Comparison of ENCODE assay signal across 21 cellular contexts in genomic region chr2:188474316-188474715, GRCh38.
DNase-seq lines count a peak whose midpoint lies in the region; ATAC-seq and TF ChIP-seq lines count a peak whose summit lies in the region.
"Had no signal": no experiment of that assay in that cellular context is flagged by ENCODE, and none has a peak within 500 bp of the region (broad histone marks: within the 10 kb centered on the region; RNA-seq: fewer than 3 reads in every experiment).

No MANE protein-coding gene starts in this region.

- H3K4me3 ChIP-seq in GM23338 (no peak overlapping the region), mesenchymal stem cell (ENCODE audit: insufficient read depth in 1 of 2, low read depth in 1 of 2, low read length in 2 of 2) (no peak overlapping the region), vagina (no peak overlapping the region)
- H3K4me3 ChIP-seq: BLaER1, HAP-1, MG63 had no signal

- peaks cover 15% of the 10 kb centered on the region; the same call in 1 of the 2 replicates for H4K20me1 ChIP-seq in GM23338 (replicated peaks; ENCODE audit: insufficient read depth)
- H4K20me1 ChIP-seq: BLaER1 had no signal

- H3K36me3 ChIP-seq in GM23338 (ENCODE audit: insufficient read depth) (no peaks in the 10 kb centered on the region), mesenchymal stem cell (ENCODE audit: control insufficient read depth in 1 of 2, insufficient read depth in 2 of 2, low read depth in 1 of 2, low read length in 2 of 2) (peaks cover 0 to 4% of the 10 kb centered on the region in 2 experiments), vagina (no peaks in the 10 kb centered on the region)
- H3K36me3 ChIP-seq: BLaER1, HAP-1, MG63 had no signal

- H3K4ac ChIP-seq in mesenchymal stem cell (ENCODE audit: low read depth in 1 of 2, low read length in 2 of 2): no peak overlapping the region

- no peak overlapping the region for H3K14ac ChIP-seq in mesenchymal stem cell (ENCODE audit: low read length in 2 of 2)

- H3K79me1 ChIP-seq in mesenchymal stem cell (replicated peaks; ENCODE audit: low read length, poor library complexity, severe bottlenecking): peaks cover 15% of the 10 kb centered on the region

- H3F3A ChIP-seq in GM23338 (replicated peaks; ENCODE audit: low read depth): no peaks in the 10 kb centered on the region

- peak overlapping the region; percentile 78 for H2AK5ac ChIP-seq in mesenchymal stem cell (ENCODE audit: low read length, severe bottlenecking)

- H4K91ac ChIP-seq in mesenchymal stem cell (ENCODE audit: low read length): no peak overlapping the region

- peaks cover 8% of the 10 kb centered on the region; the same call in 1 of the 2 replicates for H3K9me2 ChIP-seq in GM23338 (ENCODE audit: insufficient read depth)

- intact Hi-C loops in vagina (cut with DNase I): no loop called here

- peaks cover 58% of the 10 kb centered on the region for H3K4me1 Mint-ChIP-seq in GM23338
- peaks cover 11% of the 10 kb centered on the region for H3K4me1 Mint-ChIP-seq in osteocyte (ENCODE audit: unreplicated experiment)
- H3K4me1 Mint-ChIP-seq: CD4-positive, CD25-positive, alpha-beta regulatory T cell had no signal

- no peak overlapping the region for H2BK15ac ChIP-seq in mesenchymal stem cell (ENCODE audit: low read depth, poor library complexity, severe bottlenecking)

- 92% methylated on average over 2 of the region's 2 CpGs for WGBS in mesenchymal stem cell

- H3K4me2 ChIP-seq in GM23338 (no peak overlapping the region), mesenchymal stem cell (ENCODE audit: low read length, poor library complexity, severe bottlenecking) (no peak overlapping the region)
- H3K4me2 ChIP-seq: BLaER1 had no signal

- no peak overlapping the region for H3K23ac ChIP-seq in mesenchymal stem cell (ENCODE audit: low read length in 2 of 2)

- H3K9me3 Mint-ChIP-seq in GM23338 (peaks cover 6% of the 10 kb centered on the region), osteocyte (ENCODE audit: unreplicated experiment) (peaks cover 24% of the 10 kb centered on the region)

- peaks cover 5% of the 10 kb centered on the region for H3K27me3 Mint-ChIP-seq in GM23338 (ENCODE audit: insufficient read depth, low read depth, poor library complexity)
- H3K27me3 Mint-ChIP-seq in osteocyte (ENCODE audit: unreplicated experiment): no peaks in the 10 kb centered on the region
- H3K27me3 Mint-ChIP-seq: CD4-positive, CD25-positive, alpha-beta regulatory T cell had no signal

- no peak overlapping the region for H3K9ac ChIP-seq in mesenchymal stem cell (ENCODE audit: low read length)
- H3K9ac ChIP-seq: BLaER1 had no signal

- H3K9me3 ChIP-seq in mesenchymal stem cell (ENCODE audit: control insufficient read depth, low read length) (peaks cover 5% of the 10 kb centered on the region), vagina (no peaks in the 10 kb centered on the region)
- H3K9me3 ChIP-seq: BLaER1, HAP-1 had no signal

- no peaks in the 10 kb centered on the region for H3K27me3 ChIP-seq in GM23338 (ENCODE audit: insufficient read depth)
- no peaks in the 10 kb centered on the region for H3K27me3 ChIP-seq in mesenchymal stem cell (ENCODE audit: control insufficient read depth in 1 of 2, insufficient read depth in 1 of 2, low read length in 2 of 2)
- H3K27me3 ChIP-seq in vagina: no peaks in the 10 kb centered on the region
- H3K27me3 ChIP-seq: BLaER1, MG63 had no signal

- no peak overlapping the region for H2BK120ac ChIP-seq in mesenchymal stem cell (ENCODE audit: low read depth, low read length)

- no peak overlapping the region for H2BK12ac ChIP-seq in mesenchymal stem cell (ENCODE audit: low read length in 2 of 2)

- DNase-seq in GM23338 (ENCODE audit: low spot score) (no peak), LHCN-M2 (ENCODE audit: low read depth) (peak; percentile 24), mesenchymal stem cell (no peak), osteocyte (ENCODE audit: extremely low spot score, unreplicated experiment) (no peak), vagina (ENCODE audit: extremely low spot score in 2 of 2) (no peak), SW480 (ENCODE audit: low spot score) (no peak), NCI-H1092 (lab: John Stamatoyannopoulos, UW) (no peak)
- DNase-seq: 8988T; ACHN; CD4-positive, CD25-positive, alpha-beta regulatory T cell; DMS153; HFFc6; Kasumi-1; MG63; NCI-H2029; NCI-H2227 treated with DMSO at 0.1 percent for 48 hours; NCI-H526 treated with DMSO at 0.1 percent for 48 hours; Right ventricle myocardium superior; RPMI8226 had no signal

- peaks cover 82% of the 10 kb centered on the region for H3K79me2 ChIP-seq in GM23338 (replicated peaks; ENCODE audit: insufficient read depth)

- H3K27ac ChIP-seq in GM23338 (ENCODE audit: low read depth) (peak overlapping the region; percentile 57), mesenchymal stem cell (ENCODE audit: low read length, poor library complexity, severe bottlenecking) (no peak overlapping the region), vagina (no peak overlapping the region)
- H3K27ac ChIP-seq: BLaER1 had no signal

- H2BK5ac ChIP-seq in mesenchymal stem cell (ENCODE audit: low read depth, low read length, poor library complexity, severe bottlenecking): no peak overlapping the region

- TF ChIP-seq CTCF in GM23338 (conservative IDR thresholded peaks at IDR 0.05; ENCODE audit: low read depth in 2 of 2): no peak
- TF ChIP-seq CTCF in osteocyte (IDR thresholded peaks at IDR 0.05): no peak
- TF ChIP-seq CTCF in vagina (IDR thresholded peaks at IDR 0.05): no peak

- H2AFZ ChIP-seq in GM23338 (no peak overlapping the region), mesenchymal stem cell (ENCODE audit: low read depth, low read length) (no peak overlapping the region)

- H3K36me3 Mint-ChIP-seq in GM23338 (ENCODE audit: low read depth) (peaks cover 24% of the 10 kb centered on the region), osteocyte (ENCODE audit: unreplicated experiment) (peaks cover 10% of the 10 kb centered on the region)
- H3K36me3 Mint-ChIP-seq: CD4-positive, CD25-positive, alpha-beta regulatory T cell had no signal

- no peak for TF ChIP-seq POLR2A in vagina (IDR thresholded peaks at IDR 0.05)

- H3K27ac Mint-ChIP-seq in GM23338 (no peak overlapping the region), osteocyte (ENCODE audit: unreplicated experiment) (peak overlapping the region; percentile 5)
- H3K27ac Mint-ChIP-seq: CD4-positive, CD25-positive, alpha-beta regulatory T cell; HFFc6 had no signal

- no peak overlapping the region for H4K8ac ChIP-seq in mesenchymal stem cell (ENCODE audit: low read length)

- H3K18ac ChIP-seq in mesenchymal stem cell (ENCODE audit: low read depth in 1 of 2, low read length in 2 of 2): no peak overlapping the region

- H3K4me3 Mint-ChIP-seq in GM23338 (no peak overlapping the region), osteocyte (ENCODE audit: unreplicated experiment) (no peak overlapping the region)
- H3K4me3 Mint-ChIP-seq: CD4-positive, CD25-positive, alpha-beta regulatory T cell; HFFc6 had no signal

- peak; percentile 63 for ATAC-seq in GM23338

- H3K4me1 ChIP-seq in GM23338 (ENCODE audit: insufficient read depth) (peaks cover 54% of the 10 kb centered on the region), mesenchymal stem cell (ENCODE audit: control insufficient read depth, insufficient read depth, low read depth, low read length) (peaks cover 1% of the 10 kb centered on the region), vagina (no peaks in the 10 kb centered on the region)
- H3K4me1 ChIP-seq: BLaER1 had no signal

TF ChIP-seq in GM23338, 12 proteins besides CTCF, POLR2A, EP300 and RAD21 (continues in another document):
- TF ChIP-seq CREB1 (CRISPR knock-in tag; IDR thresholded peaks at IDR 0.05; ENCODE audit: low read depth) (no peak), STAT1 (IDR thresholded peaks at IDR 0.05; ENCODE audit: unreplicated experiment) (no peak), POLR2AphosphoS5 (IDR thresholded peaks at IDR 0.05; ENCODE audit: low read depth) (no peak), ZNF114 (CRISPR knock-in tag; IDR thresholded peaks at IDR 0.05) (no peak), JUNB (IDR thresholded peaks at IDR 0.05; ENCODE audit: unreplicated experiment) (no peak), EZH2phosphoT487 (IDR thresholded peaks at IDR 0.05; ENCODE audit: unreplicated experiment) (no peak), ZNF331 (CRISPR knock-in tag; IDR thresholded peaks at IDR 0.05; ENCODE audit: low read depth) (no peak)
